Comparison of ENCODE assay signal across 9 cellular contexts in the genomic region with DNA sequence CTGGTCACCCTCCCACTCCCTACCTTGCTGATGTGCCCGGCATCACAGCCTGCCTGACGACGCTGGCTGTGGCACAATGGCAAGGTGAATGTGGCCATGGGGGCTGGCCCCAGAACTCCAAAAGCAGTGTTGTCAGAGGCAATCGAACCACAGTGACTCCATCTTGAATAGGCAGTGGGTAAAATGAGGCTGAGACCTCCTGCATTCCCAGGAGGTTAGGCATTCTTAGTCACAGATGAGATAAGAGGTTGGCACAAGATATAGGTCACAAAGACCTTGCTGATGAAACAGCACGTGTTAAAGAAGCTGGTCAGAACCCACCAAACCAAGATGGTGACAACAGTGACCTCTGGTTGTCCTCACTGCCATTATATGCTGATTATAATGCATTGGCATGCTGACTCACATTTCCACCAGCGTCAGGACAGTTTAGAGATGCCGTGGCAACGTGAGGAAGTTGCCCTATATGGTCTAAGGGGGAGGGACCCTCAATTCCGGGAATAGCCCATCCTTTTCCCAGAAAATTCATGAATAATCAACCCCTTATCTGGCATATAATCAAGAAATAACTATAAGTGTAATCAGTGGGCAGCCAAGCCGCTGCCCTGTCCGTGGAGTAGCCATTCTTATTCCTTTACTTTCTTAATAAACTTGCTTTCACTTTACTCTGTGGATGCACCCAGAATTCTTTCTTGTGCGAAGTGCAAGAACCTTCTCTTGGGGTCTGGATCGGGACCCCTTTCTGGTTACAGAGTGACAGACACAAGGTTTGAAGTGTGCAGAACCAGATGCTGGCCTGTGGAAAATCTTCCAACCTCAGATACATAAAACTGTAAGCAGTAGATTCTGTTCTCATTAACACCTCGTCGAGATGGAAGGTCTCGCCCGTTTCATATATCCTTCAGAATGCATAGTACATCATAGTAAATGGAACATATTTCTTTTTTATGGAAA. TPM values are rescaled to one million over a fixed set of nuclear protein-coding genes. Genes with fewer than 3 reads are reported as not detected.
DNase-seq lines count a peak whose midpoint lies in the region; ATAC-seq, FAIRE-seq and TF ChIP-seq lines count a peak whose summit lies in the region.
"Had no signal": no experiment of that assay in that cellular context is flagged by ENCODE, and none has a peak within 500 bp of the region (broad histone marks: within the 10 kb centered on the region; RNA-seq: fewer than 3 reads in every experiment).

No MANE protein-coding gene starts in this region.

- no peaks in the 10 kb centered on the region for H3K36me3 ChIP-seq in CD4-positive, alpha-beta memory T cell (ENCODE audit: insufficient read depth, low read length)
- H3K36me3 ChIP-seq in adipocyte (ENCODE audit: control insufficient read depth, insufficient read depth, low read length, severe bottlenecking) (no peaks in the 10 kb centered on the region), OCI-LY7 (ENCODE audit: insufficient read depth, low read length) (no peaks in the 10 kb centered on the region)
- H3K36me3 ChIP-seq: uterus had no signal

- BruUV-seq in OCI-LY7 (replicated peaks; lab: Mats Ljungman, UMichigan): no TSS peak

- DNase-seq in CD4-positive, alpha-beta memory T cell: no peak
- peak; percentile 56 for DNase-seq in KBM-7
- peak; percentile 78 for DNase-seq in adipocyte (ENCODE audit: low read depth)
- peak; percentile 53 for DNase-seq in mesenteric fat pad (ENCODE audit: low spot score)
- DNase-seq in OCI-LY7 (ENCODE audit: low spot score): no peak
- DNase-seq in D721Med (ENCODE audit: insufficient read length, low spot score): no peak
- DNase-seq in NCI-H2107 treated with DMSO at 0.1 percent for 48 hours (lab: John Stamatoyannopoulos, UW; ENCODE audit: unreplicated experiment): no peak
- DNase-seq: uterus had no signal

- CTCF ChIA-PET in CD4-positive, alpha-beta memory T cell (lab: Charles Lee; ENCODE audit: partially characterized antibody): no interaction called here
- CTCF ChIA-PET in OCI-LY7 (lab: Charles Lee; ENCODE audit: unreplicated experiment): no interaction called here

- H2AFZ ChIP-seq in OCI-LY7 (ENCODE audit: low read length): no peak overlapping the region

- TF ChIP-seq CTCF in OCI-LY7 (conservative IDR thresholded peaks at IDR 0.05; ENCODE audit: low read length) (no peak), D721Med (IDR thresholded peaks at IDR 0.05; ENCODE audit: insufficient read depth, missing control alignments) (no peak)

- H3K9me3 ChIP-seq in CD4-positive, alpha-beta memory T cell (ENCODE audit: control insufficient read depth in 1 of 2, low read length in 2 of 2): no peaks in the 10 kb centered on the region
- H3K9me3 ChIP-seq in adipocyte (ENCODE audit: control insufficient read depth, low read length): no peaks in the 10 kb centered on the region
- no peaks in the 10 kb centered on the region for H3K9me3 ChIP-seq in OCI-LY7 (ENCODE audit: low read length)
- H3K9me3 ChIP-seq: uterus had no signal

- H3K27me3 ChIP-seq in CD4-positive, alpha-beta memory T cell (ENCODE audit: insufficient read depth, low read length): no peaks in the 10 kb centered on the region
- peaks cover 9% of the 10 kb centered on the region for H3K27me3 ChIP-seq in adipocyte (replicated peaks; ENCODE audit: control insufficient read depth, insufficient read depth, low read length)
- H3K27me3 ChIP-seq: uterus had no signal

- no peaks in the 10 kb centered on the region for H3K36me3 Mint-ChIP-seq in CD4-positive, alpha-beta memory T cell

- H3K4me1 ChIP-seq in CD4-positive, alpha-beta memory T cell (ENCODE audit: insufficient read depth, low read length): no peaks in the 10 kb centered on the region
- peaks cover 35% of the 10 kb centered on the region for H3K4me1 ChIP-seq in adipocyte (ENCODE audit: control insufficient read depth, insufficient read depth, low read length)
- H3K4me1 ChIP-seq in OCI-LY7 (ENCODE audit: insufficient read depth, low read length, poor library complexity, severe bottlenecking): no peaks in the 10 kb centered on the region
- H3K4me1 ChIP-seq: uterus had no signal

- FAIRE-seq in D721Med (lab: Jason Lieb, UNC): no peak

- H3K27me3 Mint-ChIP-seq in CD4-positive, alpha-beta memory T cell: peaks cover 16 to 35% of the 10 kb centered on the region in 2 donors

- in situ Hi-C loops in KBM-7 (cut with MboI; ENCODE audit: low pct_unique_long_range_greater_than_20kb, low sequenced_read_pairs): no loop called here

- H3K27ac Mint-ChIP-seq in CD4-positive, alpha-beta memory T cell: peak overlapping the region in 1 of 7 donors; percentile 66

- H3K4me3 Mint-ChIP-seq in CD4-positive, alpha-beta memory T cell: peak overlapping the region in 6 of 8 donors; percentile 13 to 58 (median 44)

- POLR2A ChIA-PET in CD4-positive, alpha-beta memory T cell (lab: Charles Lee; ENCODE audit: partially characterized antibody): no interaction called here
- POLR2A ChIA-PET in OCI-LY7 (lab: Charles Lee): no interaction called here

- H3K4me2 ChIP-seq in OCI-LY7 (ENCODE audit: low read length): no peak overlapping the region

- no peaks in the 10 kb centered on the region for H3K9me2 ChIP-seq in OCI-LY7 (ENCODE audit: insufficient read depth, low read length)

- no peaks in the 10 kb centered on the region for H3K9me3 Mint-ChIP-seq in CD4-positive, alpha-beta memory T cell

- intact Hi-C loops in CD4-positive, alpha-beta memory T cell (cut with micrococcal nuclease): no loop called here
- intact Hi-C loops in OCI-LY7 (cut with micrococcal nuclease; ENCODE audit: unreplicated experiment): no loop called here

- H3K79me2 ChIP-seq in OCI-LY7 (ENCODE audit: insufficient read depth, low read depth, low read length): no peaks in the 10 kb centered on the region

- no peak overlapping the region for H3K27ac ChIP-seq in CD4-positive, alpha-beta memory T cell (ENCODE audit: low read depth, low read length)
- H3K27ac ChIP-seq in OCI-LY7 (ENCODE audit: low read depth, low read length, poor library complexity, severe bottlenecking): no peak overlapping the region
- H3K27ac ChIP-seq: uterus had no signal

- peaks cover 2 to 13% (median 6%) of the 10 kb centered on the region in 4 donors for H3K4me1 Mint-ChIP-seq in CD4-positive, alpha-beta memory T cell

- H3K4me3 ChIP-seq in CD4-positive, alpha-beta memory T cell (ENCODE audit: low read length in 2 of 2): no peak overlapping the region
- no peak overlapping the region for H3K4me3 ChIP-seq in adipocyte (ENCODE audit: low read length)
- no peak overlapping the region for H3K4me3 ChIP-seq in OCI-LY7 (ENCODE audit: low read depth, low read length, poor library complexity, severe bottlenecking)
- H3K4me3 ChIP-seq: uterus had no signal

- no peaks in the 10 kb centered on the region for H4K20me1 ChIP-seq in OCI-LY7 (ENCODE audit: insufficient read depth, low read length)

- ATAC-seq in HG03354 (IDR thresholded peaks at IDR 0.05; ENCODE audit: poor library complexity, severe bottlenecking, unreplicated experiment): no peak

- no peak overlapping the region for H3K9ac ChIP-seq in adipocyte (ENCODE audit: low read length)

RNA-seq across cellular contexts. Expression of gene CLDN24, which starts 26.8 kb away (rescaled TPM):
- not detected for total RNA-seq in CD4-positive, alpha-beta memory T cell
- polyA plus RNA-seq in CD4-positive, alpha-beta memory T cell: not detected
- not detected for total RNA-seq in mesenteric fat pad
- not detected in 2 replicates for total RNA-seq in OCI-LY7 (2014; rRNA removed; shearing (Covaris generic))
- not detected in 2 replicates for total RNA-seq in OCI-LY7 (2022)
- total RNA-seq: uterus had no signal

RNA-seq across cellular contexts. Expression of gene CLDN22, which starts 28.9 kb away (rescaled TPM):
- total RNA-seq in CD4-positive, alpha-beta memory T cell: not detected
- polyA plus RNA-seq in CD4-positive, alpha-beta memory T cell: not detected
- total RNA-seq in mesenteric fat pad: not detected
- not detected in 2 replicates for total RNA-seq in OCI-LY7 (2014; rRNA removed; shearing (Covaris generic))
- not detected in 2 replicates for total RNA-seq in OCI-LY7 (2022)

Comparison
In these comparisons a context has a peak if more than half of its experiments do, and no peak if none do; other contexts are left out.
1. DNase-seq: peak in KBM-7 (single experiment), adipocyte (single experiment) and mesenteric fat pad (single experiment); none in CD4-positive, alpha-beta memory T cell (0 of 5), OCI-LY7 (single experiment), D721Med (single experiment) and NCI-H2107 treated with DMSO at 0.1 percent for 48 hours (single experiment).